ENCODE assay signal across 21 cellular contexts in the genomic region with DNA sequence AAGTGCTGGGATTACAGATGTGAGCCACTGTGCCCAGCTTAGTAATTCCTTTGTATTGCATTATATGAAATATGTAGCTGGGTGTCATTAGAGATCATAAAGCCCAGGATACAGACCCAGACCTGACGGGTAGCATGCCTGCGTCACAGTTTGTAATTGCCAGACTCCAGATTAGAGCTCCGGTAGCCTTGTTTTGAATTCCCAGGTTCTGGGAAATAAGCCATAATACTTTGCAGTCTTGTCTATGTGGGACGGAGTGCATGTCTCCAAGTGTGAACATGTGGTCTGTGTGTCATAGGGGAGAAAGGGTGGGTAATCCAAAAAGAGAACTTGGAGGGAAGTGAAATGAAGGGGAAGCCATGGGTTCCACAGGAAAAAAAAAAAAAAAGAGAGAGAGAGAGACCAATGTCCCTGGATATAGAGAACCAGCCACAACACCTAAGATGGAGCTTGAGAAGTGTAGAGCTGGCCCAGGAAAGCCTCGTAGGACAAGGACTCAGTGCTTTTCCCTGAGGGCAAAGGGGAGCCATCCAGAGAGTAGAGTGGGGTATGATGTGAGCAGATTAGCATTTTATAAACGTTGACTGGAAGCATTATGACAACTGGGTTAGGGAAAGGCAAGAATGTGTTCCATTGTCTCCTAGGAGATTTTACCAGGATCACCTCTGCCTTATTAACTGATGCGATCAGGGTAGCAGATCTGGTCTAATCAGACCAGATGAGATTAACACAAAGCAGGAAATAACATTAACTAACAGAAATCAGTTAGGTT. TPM values are rescaled to one million over a fixed set of nuclear protein-coding genes. Genes with fewer than 3 reads are reported as not detected.
DNase-seq lines count a peak whose midpoint lies in the region; ATAC-seq, FAIRE-seq and TF ChIP-seq lines count a peak whose summit lies in the region.
"Had no signal": no experiment of that assay in that cellular context is flagged by ENCODE, and none has a peak within 500 bp of the region (broad histone marks: within the 10 kb centered on the region; RNA-seq: fewer than 3 reads in every experiment).

No MANE protein-coding gene starts in this region.

- H3K79me2 ChIP-seq in astrocyte (ENCODE audit: insufficient read depth, low read length) (no peaks in the 10 kb centered on the region), MM.1S (ENCODE audit: low read length) (no peaks in the 10 kb centered on the region)

- ATAC-seq in GM18519 (IDR thresholded peaks at IDR 0.05; ENCODE audit: low FRiP score, unreplicated experiment) (no peak), gastroesophageal sphincter (no peak)
- ATAC-seq: GM23338 had no signal

- H3K36me3 ChIP-seq in astrocyte (ENCODE audit: insufficient read depth, low read length) (no peaks in the 10 kb centered on the region), MM.1S (replicated peaks; ENCODE audit: insufficient read depth, low read length) (no peaks in the 10 kb centered on the region), gastroesophageal sphincter (no peaks in the 10 kb centered on the region)
- H3K36me3 ChIP-seq: BE2C had no signal

- H3K4me3 ChIP-seq in AG10803 (ENCODE audit: low read length) (no peak overlapping the region), astrocyte (ENCODE audit: insufficient read depth, low read depth, low read length) (no peak overlapping the region), fibroblast of villous mesenchyme (ENCODE audit: low read depth, low read length) (no peak overlapping the region), MM.1S (ENCODE audit: low read length) (no peak overlapping the region), gastroesophageal sphincter (no peak overlapping the region)
- H3K4me3 ChIP-seq: GM23338 had no signal

- H2AFZ ChIP-seq in astrocyte (ENCODE audit: low read depth, low read length): no peak overlapping the region
- H2AFZ ChIP-seq in MM.1S (ENCODE audit: low read length): no peak overlapping the region
- H2AFZ ChIP-seq: GM23338 had no signal

- H3K27ac Mint-ChIP-seq in astrocyte (ENCODE audit: unreplicated experiment): peak overlapping the region; percentile 34
- H3K27ac Mint-ChIP-seq: CD4-positive, CD25-positive, alpha-beta regulatory T cell; CD8-positive, alpha-beta memory T cell; GM23338 had no signal

- no peaks in the 10 kb centered on the region for H3K9me2 ChIP-seq in MM.1S (replicated peaks; ENCODE audit: insufficient read depth, low read length)

- peak; percentile 35 for DNase-seq in AG10803 (ENCODE audit: low read depth)
- DNase-seq in GM04503 (ENCODE audit: low read depth): peak; percentile 43
- no peak for DNase-seq in astrocyte (ENCODE audit: low read depth)
- peak; percentile 41 for DNase-seq in fibroblast of villous mesenchyme (ENCODE audit: low read depth)
- DNase-seq in putamen (ENCODE audit: low spot score): no peak
- DNase-seq in MM.1S: no peak
- DNase-seq: BE2C; C1 segment of cervical spinal cord; CD4-positive, CD25-positive, alpha-beta regulatory T cell; CD8-positive, alpha-beta memory T cell; COR-L47; HCEC 1CT had no signal

- no peak for FAIRE-seq in astrocyte (lab: Jason Lieb, UNC)
- FAIRE-seq: G401.6, GM12892, GM19239, H54 had no signal

- TF ChIP-seq CTCF in AG10803 (conservative IDR thresholded peaks at IDR 0.05; ENCODE audit: low read length): no peak
- no peak for TF ChIP-seq CTCF in astrocyte (IDR thresholded peaks at IDR 0.05; ENCODE audit: insufficient read depth, low read depth, low read length)
- no peak for TF ChIP-seq CTCF in fibroblast of villous mesenchyme (IDR thresholded peaks at IDR 0.05; ENCODE audit: insufficient read depth, low read depth, low read length)
- TF ChIP-seq CTCF in MM.1S (IDR thresholded peaks at IDR 0.05; ENCODE audit: low read length): no peak
- TF ChIP-seq CTCF in gastroesophageal sphincter (IDR thresholded peaks at IDR 0.05): no peak

- H3K4me2 ChIP-seq in astrocyte (ENCODE audit: low read length) (no peak overlapping the region), MM.1S (ENCODE audit: low read depth, low read length) (no peak overlapping the region)
- H3K4me2 ChIP-seq: GM23338 had no signal

- H3K27ac ChIP-seq in astrocyte (ENCODE audit: low read depth, low read length) (no peak overlapping the region), MM.1S (ENCODE audit: low read length) (no peak overlapping the region), gastroesophageal sphincter (no peak overlapping the region)

- H3K4me3 Mint-ChIP-seq in astrocyte (ENCODE audit: unreplicated experiment): no peak overlapping the region
- H3K4me3 Mint-ChIP-seq: CD4-positive, CD25-positive, alpha-beta regulatory T cell; CD8-positive, alpha-beta memory T cell; GM23338 had no signal

- no peak overlapping the region for H3K9ac ChIP-seq in astrocyte (ENCODE audit: low read length)
- no peak overlapping the region for H3K9ac ChIP-seq in MM.1S (ENCODE audit: low read length)

- no peak for TF ChIP-seq POLR2A in gastroesophageal sphincter (IDR thresholded peaks at IDR 0.05)

- H3K9me3 Mint-ChIP-seq in astrocyte (ENCODE audit: unreplicated experiment): no peaks in the 10 kb centered on the region
- H3K9me3 Mint-ChIP-seq: GM23338 had no signal

- H3K9me3 ChIP-seq in astrocyte (ENCODE audit: insufficient read depth, low read depth, low read length) (no peaks in the 10 kb centered on the region), MM.1S (replicated peaks; ENCODE audit: insufficient read depth, low read length) (no peaks in the 10 kb centered on the region), gastroesophageal sphincter (no peaks in the 10 kb centered on the region)
- H3K9me3 ChIP-seq: BE2C had no signal

- H4K20me1 ChIP-seq in astrocyte (ENCODE audit: insufficient read depth, low read length) (no peaks in the 10 kb centered on the region), MM.1S (ENCODE audit: insufficient read depth, low read length) (no peaks in the 10 kb centered on the region)

- no peaks in the 10 kb centered on the region for H3K36me3 Mint-ChIP-seq in astrocyte (ENCODE audit: low read depth, unreplicated experiment)
- H3K36me3 Mint-ChIP-seq: CD4-positive, CD25-positive, alpha-beta regulatory T cell; CD8-positive, alpha-beta memory T cell had no signal

- no peaks in the 10 kb centered on the region for H3K27me3 ChIP-seq in astrocyte (ENCODE audit: insufficient read depth, low read length)
- H3K27me3 ChIP-seq in MM.1S (replicated peaks; ENCODE audit: insufficient read depth, low read length): no peaks in the 10 kb centered on the region
- peaks cover 15% of the 10 kb centered on the region for H3K27me3 ChIP-seq in gastroesophageal sphincter

- no peaks in the 10 kb centered on the region for H3K4me1 ChIP-seq in astrocyte (ENCODE audit: insufficient read depth, low read length)
- no peaks in the 10 kb centered on the region for H3K4me1 ChIP-seq in MM.1S (ENCODE audit: low read length)
- H3K4me1 ChIP-seq in gastroesophageal sphincter: no peaks in the 10 kb centered on the region
- H3K4me1 ChIP-seq: BE2C had no signal

- no peaks in the 10 kb centered on the region for H3F3A ChIP-seq in MM.1S (ENCODE audit: insufficient read depth, low read length)

- H3K27me3 Mint-ChIP-seq in astrocyte (ENCODE audit: low read depth, unreplicated experiment): peaks cover 27% of the 10 kb centered on the region

- H3K4me1 Mint-ChIP-seq in astrocyte (ENCODE audit: low read depth, unreplicated experiment): no peaks in the 10 kb centered on the region
- H3K4me1 Mint-ChIP-seq: CD4-positive, CD25-positive, alpha-beta regulatory T cell; CD8-positive, alpha-beta memory T cell had no signal

- no peak for TF ChIP-seq EP300 in gastroesophageal sphincter (IDR thresholded peaks at IDR 0.05)

- WGBS in gastroesophageal sphincter (ENCODE audit: low coverage in 1 of 2), 2 donors: 48 to 50% methylated on average over 3 to 6 of the region's 7 CpGs

RNA-seq across cellular contexts. Expression of a gene that starts 2.6 kb away (rescaled TPM):
- total RNA-seq in astrocyte (0.43 and 1.2 TPM in 2 replicates), fibroblast of villous mesenchyme (not detected in 2 replicates), gastroesophageal sphincter (not detected)
- total RNA-seq: A172; CD4-positive, CD25-positive, alpha-beta regulatory T cell; CD8-positive, alpha-beta memory T cell; GM23338; HT-29 had no signal

RNA-seq across cellular contexts. Expression of a gene that starts 10.5 kb away (rescaled TPM):
- total RNA-seq in astrocyte: 6.1 and 6.5 TPM in 2 replicates
- 6.4 and 6.5 TPM in 2 replicates for total RNA-seq in fibroblast of villous mesenchyme
- total RNA-seq in gastroesophageal sphincter: 1 to 10 TPM; 4.4 to 7.3 (median 6.7) TPM

RNA-seq across cellular contexts. Expression of a gene that starts 37.7 kb away (rescaled TPM):
- 12.7 and 13.1 TPM in 2 replicates for total RNA-seq in astrocyte
- total RNA-seq in fibroblast of villous mesenchyme: 1.3 and 1.7 TPM in 2 replicates
- 10 to 100 TPM in 1 of 4 donors, 1 to 10 TPM in 3; 3.8 to 12.6 (median 9.0) TPM for total RNA-seq in gastroesophageal sphincter
- total RNA-seq: A172, HT-29 had no signal

RNA-seq across cellular contexts. Expression of a gene that starts 38.3 kb away (rescaled TPM):
- 18.2 and 21.9 TPM in 2 replicates for total RNA-seq in astrocyte
- 9.3 and 11.7 TPM in 2 replicates for total RNA-seq in fibroblast of villous mesenchyme
- 10 to 100 TPM in 3 of 4 donors, 1 to 10 TPM in 1; 8.3 to 16.8 (median 15.3) TPM for total RNA-seq in gastroesophageal sphincter

RNA-seq across cellular contexts. Expression of a gene that starts 56.1 kb away (rescaled TPM):
- 8.0 and 8.2 TPM in 2 replicates for total RNA-seq in astrocyte
- total RNA-seq in fibroblast of villous mesenchyme: 5.8 and 6.9 TPM in 2 replicates
- 10 to 100 TPM in 3 of 4 donors, 1 to 10 TPM in 1; 8.8 to 16.8 (median 11.7) TPM for total RNA-seq in gastroesophageal sphincter
- total RNA-seq: A172, HT-29 had no signal

Comparison
In these comparisons a context has a peak if more than half of its experiments do, and no peak if none do; other contexts are left out.
1. DNase-seq: peak in AG10803 (single experiment), GM04503 (single experiment) and fibroblast of villous mesenchyme (single experiment); none in astrocyte (single experiment), putamen (single experiment) and MM.1S (single experiment).